Comparison of ENCODE assay signal across 8 cellular contexts in genomic region chr1:46467183-46467504, GRCh38. TPM values are rescaled to one million over a fixed set of nuclear protein-coding genes. Genes with fewer than 3 reads are reported as not detected.
DNase-seq lines count a peak whose midpoint lies in the region; ATAC-seq and TF ChIP-seq lines count a peak whose summit lies in the region.

No MANE protein-coding gene starts in this region.

- H3K36me3 ChIP-seq in lower lobe of right lung (no peaks in the 10 kb centered on the region), transverse colon (no peaks in the 10 kb centered on the region)

- peaks cover 72% of the 10 kb centered on the region for H3K27me3 Mint-ChIP-seq in activated T-cell treated with anti-CD3 and anti-CD28 coated beads, Interleukin-2, amount 50 U/mL, for 72 hours (ENCODE audit: low read depth)

- DNase-seq in activated T-cell treated with anti-CD3 and anti-CD28 coated beads, Interleukin-2, amount 50 U/mL, for 72 hours: no peak
- DNase-seq in activated T-cell treated with anti-CD3 and anti-CD28 coated beads for 4 hours (no peak), astrocyte of the cerebellum (ENCODE audit: low read depth) (no peak), lower lobe of right lung (no peak), transverse colon (no peak), left lobe of liver (ENCODE audit: low spot score) (no peak), NCI-H748 treated with DMSO at 0.1 percent for 48 hours (lab: John Stamatoyannopoulos, UW) (no peak), hypothalamus (lab: John Stamatoyannopoulos, UW) (no peak)

- intact Hi-C loops in lower lobe of right lung (cut with DNase I): no loop called here
- intact Hi-C loops in transverse colon (cut with DNase I; ENCODE audit: low total_unique reads): no loop called here

- H3K36me3 Mint-ChIP-seq in activated T-cell treated with anti-CD3 and anti-CD28 coated beads, Interleukin-2, amount 50 U/mL, for 72 hours (ENCODE audit: insufficient read depth in 2 of 2): no peaks in the 10 kb centered on the region

- H3K27me3 ChIP-seq in lower lobe of right lung (ENCODE audit: low read depth) (peaks cover 53% of the 10 kb centered on the region), transverse colon (peaks cover 49% of the 10 kb centered on the region)

- H3K4me3 ChIP-seq in astrocyte of the cerebellum (ENCODE audit: low read depth, low read length) (peak overlapping the region; percentile 48), lower lobe of right lung (peak overlapping the region; percentile 70), transverse colon (peak overlapping the region in 3 of 4 donors; percentile 39 to 67 (median 48))

- H3K4me3 Mint-ChIP-seq in activated T-cell treated with anti-CD3 and anti-CD28 coated beads, Interleukin-2, amount 50 U/mL, for 72 hours: peak overlapping the region; percentile 54 to 75

- WGBS in transverse colon (ENCODE audit: low coverage in 1 of 2), 2 donors: 62 to 83% methylated on average over 1 to 8 of the region's 8 CpGs

- H3K4me1 ChIP-seq in lower lobe of right lung (peaks cover 9% of the 10 kb centered on the region), transverse colon (peaks cover 5 to 11% (median 9%) of the 10 kb centered on the region in 4 donors)

- no peak for TF ChIP-seq EP300 in transverse colon (IDR thresholded peaks at IDR 0.05; ENCODE audit: low read depth)

- no peak overlapping the region for H3K27ac ChIP-seq in lower lobe of right lung
- no peak overlapping the region for H3K27ac ChIP-seq in transverse colon

- peaks cover 13% of the 10 kb centered on the region for H3K4me1 Mint-ChIP-seq in activated T-cell treated with anti-CD3 and anti-CD28 coated beads, Interleukin-2, amount 50 U/mL, for 72 hours (ENCODE audit: low read depth)

- in situ Hi-C loops in astrocyte of the cerebellum (cut with HindIII; ENCODE audit: low sequenced_read_pairs) (no loop called here), transverse colon (cut with MboI; ENCODE audit: low pct_ligation_motif_present in 1 of 4, low pct_unique_long_range_greater_than_20kb in 1 of 4, low sequenced_read_pairs in 3 of 4) (loop anchor here in 2 of 4 donors (25.0 kb wide), 1 partner anchor 270 kb away; no protein-coding TSS in a partner anchor)

- no peak overlapping the region for H3K27ac Mint-ChIP-seq in activated T-cell treated with anti-CD3 and anti-CD28 coated beads, Interleukin-2, amount 50 U/mL, for 72 hours

- ATAC-seq in activated T-cell treated with anti-CD3 and anti-CD28 coated beads, Interleukin-2, amount 50 U/mL, for 72 hours (replicated peaks in 1 of 2): peak; percentile 8 to 20
- peak; percentile 4 to 16 for ATAC-seq in lower lobe of right lung
- no peak for ATAC-seq in left lobe of liver

- no peaks in the 10 kb centered on the region for H3K9me3 Mint-ChIP-seq in activated T-cell treated with anti-CD3 and anti-CD28 coated beads, Interleukin-2, amount 50 U/mL, for 72 hours

- no peak for TF ChIP-seq POLR2A in transverse colon (IDR thresholded peaks at IDR 0.05)

- TF ChIP-seq CTCF in astrocyte of the cerebellum (IDR thresholded peaks at IDR 0.05; ENCODE audit: low read depth, low read length, missing control alignments) (no peak), lower lobe of right lung (IDR thresholded peaks at IDR 0.05) (no peak), transverse colon (IDR thresholded peaks at IDR 0.05) (no peak)

- H3K9me3 ChIP-seq in lower lobe of right lung (no peaks in the 10 kb centered on the region), transverse colon (no peaks in the 10 kb centered on the region)

RNA-seq across cellular contexts. Expression of gene DMBX1, which starts 22.5 kb away (rescaled TPM):
- total RNA-seq in activated T-cell treated with anti-CD3 and anti-CD28 coated beads, Interleukin-2, amount 50 U/mL, for 72 hours: under 1 TPM in 1 of 2 donors, not detected in 1; 0.37 TPM
- total RNA-seq in lower lobe of right lung: not detected
- not detected for total RNA-seq in transverse colon
- total RNA-seq in left lobe of liver: not detected
